Comparison of ENCODE assay signal across 13 cellular contexts in the genomic region with DNA sequence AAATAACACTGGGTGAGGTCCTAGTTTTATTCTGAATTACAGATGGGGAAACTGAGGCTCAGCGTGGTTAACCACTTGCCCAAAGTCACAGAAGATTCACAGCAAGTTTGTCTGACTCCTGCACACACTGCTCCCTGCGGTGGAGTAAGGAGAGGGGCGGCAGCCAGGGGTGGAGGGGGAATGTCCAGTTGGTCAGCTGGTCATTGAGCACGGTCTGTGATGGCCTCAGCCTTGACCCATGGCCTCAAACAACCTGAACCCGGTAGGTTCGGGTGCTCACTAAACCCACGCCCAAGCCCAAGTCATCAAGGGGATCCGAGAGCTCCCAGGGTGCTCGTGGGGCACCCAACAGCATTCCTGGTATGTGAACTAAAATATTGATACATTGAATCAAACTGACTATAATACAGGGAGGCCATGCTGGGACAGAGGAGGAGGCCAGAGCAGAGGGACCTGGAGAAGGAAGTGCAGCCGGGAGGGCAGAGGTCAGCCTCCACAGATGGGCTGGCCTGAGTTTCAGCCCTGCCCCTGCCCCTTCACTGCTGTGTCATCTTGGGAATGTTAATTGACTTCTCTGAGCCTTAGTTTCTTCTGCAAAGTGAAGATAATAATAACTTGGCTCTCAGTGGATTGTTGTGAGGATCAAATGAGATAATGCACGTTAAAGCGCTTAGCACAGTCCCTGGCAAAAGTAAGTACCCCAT. TPM values are rescaled to one million over a fixed set of nuclear protein-coding genes. Genes with fewer than 3 reads are reported as not detected.
DNase-seq lines count a peak whose midpoint lies in the region; ATAC-seq and TF ChIP-seq lines count a peak whose summit lies in the region.
"Had no signal": no experiment of that assay in that cellular context is flagged by ENCODE, and none has a peak within 500 bp of the region (broad histone marks: within the 10 kb centered on the region; RNA-seq: fewer than 3 reads in every experiment).

No MANE protein-coding gene starts in this region.

- H3K27ac ChIP-seq in colonic mucosa (peak overlapping the region; percentile 41), right atrium auricular region (peak overlapping the region; percentile 89 to 93), ovary (peak overlapping the region; percentile 39 to 58), tibial artery (peak overlapping the region; percentile 93)

- no peaks in the 10 kb centered on the region for H3K27me3 ChIP-seq in colonic mucosa
- H3K27me3 ChIP-seq in right atrium auricular region = no peaks in the 10 kb centered on the region
- H3K27me3 ChIP-seq in ovary = no peaks in the 10 kb centered on the region
- H3K27me3 ChIP-seq in tibial artery = no peaks in the 10 kb centered on the region

- intact Hi-C loops in colonic mucosa (cut with DNase I) (loop anchor here (2.0 to 5.0 kb wide), 3 partner anchors 48 to 235 kb away; no protein-coding TSS in a partner anchor), ovary (cut with DNase I) (loop anchor here (2.0 to 5.0 kb wide), 4 partner anchors 40 to 170 kb away; a partner anchor contains a TSS), tibial artery (cut with DNase I; ENCODE audit: low total_unique reads) (loop anchor here (2.0 to 5.0 kb wide), 2 partner anchors 24 to 40 kb away; no protein-coding TSS in a partner anchor)

- no peak for TF ChIP-seq EP300 in ovary (IDR thresholded peaks at IDR 0.05)

- no peak overlapping the region for H3K4me3 ChIP-seq in colonic mucosa
- H3K4me3 ChIP-seq in right atrium auricular region = no peak overlapping the region
- no peak overlapping the region for H3K4me3 ChIP-seq in ovary
- peak overlapping the region; percentile 38 to 40 for H3K4me3 ChIP-seq in tibial artery

- H3K36me3 ChIP-seq in colonic mucosa (no peaks in the 10 kb centered on the region), right atrium auricular region (no peaks in the 10 kb centered on the region), ovary (no peaks in the 10 kb centered on the region), tibial artery (no peaks in the 10 kb centered on the region)

- ATAC-seq in GM21576 (IDR thresholded peaks at IDR 0.05; ENCODE audit: unreplicated experiment) (no peak), GM21447 (IDR thresholded peaks at IDR 0.05; ENCODE audit: unreplicated experiment) (no peak)

- H3K4me1 ChIP-seq in colonic mucosa (no peaks in the 10 kb centered on the region), right atrium auricular region (peaks cover 0 to 81% of the 10 kb centered on the region in 2 donors), ovary (ENCODE audit: insufficient read depth) (peaks cover 50% of the 10 kb centered on the region), tibial artery (peaks cover 0 to 97% (median 86%) of the 10 kb centered on the region in 4 donors)

- DNase-seq in colonic mucosa (no peak), right atrium auricular region (ENCODE audit: low spot score) (no peak), ovary (peak in 3 of 5 donors; percentile 21 to 61 (median 48)), tibial artery (peak in 1 of 2 donors; percentile 70), HT-29 (ENCODE audit: low spot score) (no peak)
- DNase-seq in stimulated activated CD8-positive, alpha-beta memory T cell treated with anti-CD3 and anti-CD28 coated beads, Interleukin-4, amount 100 ng/mL, for 48 hours = no peak
- DNase-seq: NCI-H187 treated with DMSO at 0.1 percent for 48 hours, SIG-M5 had no signal

- 44 to 52% (median 44%) methylated on average over 12 of the region's 12 CpGs for WGBS in ovary, 3 donors

- peak overlapping the region; percentile 36 to 56 for H3K9ac ChIP-seq in colonic mucosa (ENCODE audit: low read depth in 2 of 2, low read length in 2 of 2)

- H3K9me3 ChIP-seq in colonic mucosa = no peaks in the 10 kb centered on the region
- H3K9me3 ChIP-seq in right atrium auricular region = no peaks in the 10 kb centered on the region
- H3K9me3 ChIP-seq in ovary = no peaks in the 10 kb centered on the region
- H3K9me3 ChIP-seq in tibial artery = no peaks in the 10 kb centered on the region

- TF ChIP-seq CTCF in colonic mucosa (IDR thresholded peaks at IDR 0.05) (no peak), right atrium auricular region (IDR thresholded peaks at IDR 0.05) (no peak), ovary (IDR thresholded peaks at IDR 0.05) (no peak), tibial artery (IDR thresholded peaks at IDR 0.05) (no peak)

- TF ChIP-seq POLR2A in ovary (IDR thresholded peaks at IDR 0.05) = no peak

RNA-seq across cellular contexts. Expression of a gene that starts 3.6 kb away (rescaled TPM):
- total RNA-seq in colonic mucosa (under 1 TPM in 1 of 2 donors, not detected in 1; 0.42 TPM), right atrium auricular region (1 to 10 TPM in 1 of 2 donors, under 1 TPM in 1; 0.83 to 2.9 TPM), ovary (under 1 TPM in 2 of 7 donors, not detected in 5; 0.47 to 0.54 TPM)
- polyA plus RNA-seq in ovary = 1 to 10 TPM in 1 of 2 donors, not detected in 1; 1.7 TPM
- not detected in 2 replicates for total RNA-seq in HT-29 (2014; rRNA removed; shearing (Covaris generic))
- total RNA-seq: Calu3, neural crest cell, WTC11 had no signal

RNA-seq across cellular contexts. Expression of a gene that starts 24.8 kb away (rescaled TPM):
- 10 to 100 TPM in 1 of 2 donors, 1 to 10 TPM in 1; 4.0 to 10.1 TPM for total RNA-seq in colonic mucosa
- 1 to 10 TPM; 4.0 to 5.6 TPM for total RNA-seq in right atrium auricular region
- 10 to 100 TPM in 2 of 7 donors, 1 to 10 TPM in 5; 5.8 to 11.5 (median 8.8) TPM for total RNA-seq in ovary
- polyA plus RNA-seq in ovary = 10 to 100 TPM in 1 of 2 donors, 1 to 10 TPM in 1; 7.1 to 15.2 TPM
- total RNA-seq in HT-29 (2014; rRNA removed; shearing (Covaris generic)) = 1.2 and 1.7 TPM in 2 replicates

RNA-seq across cellular contexts. Expression of a gene that starts 37.4 kb away (rescaled TPM):
- total RNA-seq in colonic mucosa (10 to 100 TPM; 14.5 to 16.4 TPM), right atrium auricular region (10 to 100 TPM in 1 of 2 donors, 1 to 10 TPM in 1; 6.9 to 10.7 TPM), ovary (10 to 100 TPM in 6 of 7 donors, 1 to 10 TPM in 1; 7.8 to 17.5 (median 13.0) TPM)
- polyA plus RNA-seq in ovary = 1 to 10 TPM; 5.9 to 6.8 TPM
- 10.7 and 14.2 TPM in 2 replicates for total RNA-seq in HT-29 (2014; rRNA removed; shearing (Covaris generic))

Comparison
In these comparisons a context has a peak if more than half of its experiments do, and no peak if none do; other contexts are left out.
1. DNase-seq: peak in ovary (3 of 5); none in colonic mucosa (single experiment), right atrium auricular region (single experiment), HT-29 (single experiment) and stimulated activated CD8-positive, alpha-beta memory T cell treated with anti-CD3 and anti-CD28 coated beads, Interleukin-4, amount 100 ng/mL, for 48 hours (single experiment).
2. H3K27ac ChIP-seq: peak in every context shown above with its lines; median percentile 93 in tibial artery; 91 in right atrium auricular region; 48 in ovary; 41 in colonic mucosa.
3. H3K4me3 ChIP-seq: peak in tibial artery (2 of 2); none in colonic mucosa (single experiment), right atrium auricular region (0 of 2) and ovary (single experiment).